ENCODE assay signal across 9 cellular contexts in the genomic region with DNA sequence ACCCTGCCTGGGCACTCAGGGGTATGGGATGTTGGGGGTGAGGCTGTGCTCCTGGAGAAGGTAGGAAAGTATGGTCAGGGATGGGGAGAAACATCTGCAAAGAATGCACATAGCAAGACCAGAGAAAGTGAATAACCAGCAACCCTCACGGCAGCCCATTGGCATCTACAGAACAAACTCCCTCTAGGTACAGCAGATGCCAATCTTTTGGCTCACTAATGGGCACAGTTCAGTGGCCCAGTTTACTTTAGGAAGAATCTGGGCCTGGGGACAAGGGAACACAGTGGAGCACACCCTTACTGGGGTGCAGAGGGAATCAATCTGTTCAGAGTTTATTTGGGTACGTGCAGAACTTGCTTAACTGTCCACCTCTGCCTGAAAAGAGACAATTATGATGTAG.
DNase-seq lines count a peak whose midpoint lies in the region; ATAC-seq and TF ChIP-seq lines count a peak whose summit lies in the region.
"Had no signal": no experiment of that assay in that cellular context is flagged by ENCODE, and none has a peak within 500 bp of the region (broad histone marks: within the 10 kb centered on the region; RNA-seq: fewer than 3 reads in every experiment).

No MANE protein-coding gene starts in this region.

- peak overlapping the region; percentile 2 for H3K4me3 ChIP-seq in brain microvascular endothelial cell (ENCODE audit: low read depth, low read length)
- no peak overlapping the region for H3K4me3 ChIP-seq in sigmoid colon
- H3K4me3 ChIP-seq: skin epidermis had no signal

- DNase-seq in brain microvascular endothelial cell: no peak
- DNase-seq in sigmoid colon: no peak
- no peak for DNase-seq in NCI-H1694 treated with DMSO at 0.1 percent for 48 hours (lab: John Stamatoyannopoulos, UW)
- DNase-seq in activated effector memory CD4-positive, alpha-beta T cell treated with anti-CD3 and anti-CD28 coated beads, Interleukin-2, amount 50 U/mL, for 16 hours: no peak
- no peak for DNase-seq in RKO (ENCODE audit: low spot score)

- WGBS in sigmoid colon, 2 donors: 69 to 74% methylated on average over 2 of the region's 2 CpGs

- no peak for TF ChIP-seq POLR2A in sigmoid colon (IDR thresholded peaks at IDR 0.05)

- TF ChIP-seq EP300 in sigmoid colon (IDR thresholded peaks at IDR 0.05): no peak

- peaks cover 0 to 89% (median 59%) of the 10 kb centered on the region in 4 donors for H3K4me1 ChIP-seq in sigmoid colon

- no peaks in the 10 kb centered on the region for H3K9me3 ChIP-seq in sigmoid colon

- ATAC-seq in GM19035 (IDR thresholded peaks at IDR 0.05; ENCODE audit: unreplicated experiment): peak; percentile 11
- peak; percentile 22 for ATAC-seq in HG03103 (IDR thresholded peaks at IDR 0.05; ENCODE audit: low read depth, unreplicated experiment)
- ATAC-seq in HG02610 (IDR thresholded peaks at IDR 0.05; ENCODE audit: unreplicated experiment): no peak

- in situ Hi-C loops in brain microvascular endothelial cell (cut with HindIII; ENCODE audit: low pct_ligation_motif_present, low sequenced_read_pairs): no loop called here

- H3K27ac ChIP-seq in brain microvascular endothelial cell (peak overlapping the region; percentile 92), sigmoid colon (peak overlapping the region; percentile 71 to 82 (median 76))

- TF ChIP-seq CTCF in brain microvascular endothelial cell (IDR thresholded peaks at IDR 0.05; ENCODE audit: low read depth, low read length, missing control alignments): no peak
- TF ChIP-seq CTCF in sigmoid colon (IDR thresholded peaks at IDR 0.05): no peak

- H3K27me3 ChIP-seq in brain microvascular endothelial cell (replicated peaks) (no peaks in the 10 kb centered on the region), sigmoid colon (no peaks in the 10 kb centered on the region)

- H3K36me3 ChIP-seq in brain microvascular endothelial cell (replicated peaks) (no peaks in the 10 kb centered on the region), sigmoid colon (no peaks in the 10 kb centered on the region)

- intact Hi-C loops in sigmoid colon (cut with DNase I): loop anchor here (1.0 to 5.0 kb wide), 2 partner anchors 29 to 41 kb away; no protein-coding TSS in a partner anchor
